19 cellular contexts compared by ENCODE assay signal in the genomic region with DNA sequence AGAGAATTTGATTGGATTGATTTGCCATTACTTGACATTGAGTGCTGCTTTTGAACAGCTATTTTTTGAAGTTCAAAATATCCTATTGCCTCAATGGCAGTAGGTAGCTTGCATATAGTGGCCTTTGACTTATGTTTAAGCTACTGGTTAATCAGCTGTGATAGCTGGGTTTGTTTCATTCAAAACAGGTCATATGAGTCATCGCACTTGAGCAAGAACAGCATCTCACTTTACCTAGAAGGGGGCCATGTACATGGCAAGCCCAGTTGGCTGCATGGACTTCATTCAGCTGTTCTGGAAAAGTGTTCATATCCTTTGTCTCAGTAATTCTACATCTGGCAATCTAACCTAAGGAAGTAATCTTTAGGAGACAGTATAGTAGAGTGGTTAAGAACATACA. TPM values are rescaled to one million over a fixed set of nuclear protein-coding genes. Genes with fewer than 3 reads are reported as not detected.
DNase-seq lines count a peak whose midpoint lies in the region; FAIRE-seq and TF ChIP-seq lines count a peak whose summit lies in the region.
"Had no signal": no experiment of that assay in that cellular context is flagged by ENCODE, and none has a peak within 500 bp of the region (broad histone marks: within the 10 kb centered on the region; RNA-seq: fewer than 3 reads in every experiment).

No MANE protein-coding gene starts in this region.

- no peaks in the 10 kb centered on the region for H3K36me3 Mint-ChIP-seq in astrocyte (ENCODE audit: low read depth, unreplicated experiment)
- H3K36me3 Mint-ChIP-seq in osteocyte (ENCODE audit: unreplicated experiment), result no peaks in the 10 kb centered on the region
- H3K36me3 Mint-ChIP-seq: CD8-positive, alpha-beta T cell had no signal

- H3K9me3 Mint-ChIP-seq in astrocyte (ENCODE audit: unreplicated experiment) (no peaks in the 10 kb centered on the region), osteocyte (ENCODE audit: unreplicated experiment) (no peaks in the 10 kb centered on the region)
- H3K9me3 Mint-ChIP-seq: CD8-positive, alpha-beta T cell had no signal

- no peak overlapping the region for H2AFZ ChIP-seq in astrocyte (ENCODE audit: low read depth, low read length)

- peak; percentile 23 for DNase-seq in activated CD4-positive, alpha-beta T cell treated with anti-CD3 and anti-CD28 coated beads for 48 hours
- DNase-seq in activated CD4-positive, alpha-beta T cell treated with anti-CD3 and anti-CD28 coated beads for 4 hours, result no peak
- DNase-seq in LHCN-M2 (ENCODE audit: low read depth) (peak; percentile 52), astrocyte (ENCODE audit: low read depth) (peak; percentile 22), kidney tubule cell (ENCODE audit: low spot score) (peak; percentile 42), osteocyte (ENCODE audit: extremely low spot score, unreplicated experiment) (no peak), SHP77 treated with DMSO at 0.1 percent for 48 hours (lab: John Stamatoyannopoulos, UW) (no peak), mesenteric fat pad (ENCODE audit: low spot score) (no peak)
- DNase-seq: activated CD8-positive, alpha-beta memory T cell treated with anti-CD3 and anti-CD28 coated beads, Interleukin-2, amount 50 U/mL, for 48 hours; CD8-positive, alpha-beta T cell; hippocampal formation; NCI-H187 treated with DMSO at 0.1 percent for 48 hours; NCI-H524 treated with DMSO at 0.1 percent for 48 hours; posterior cingulate gyrus; stimulated activated CD4-positive, alpha-beta T cell treated with anti-CD3 and anti-CD28 coated beads, Interleukin-12 subunit alpha, Interleukin-12 subunit beta, amount 100 ng/mL, for 4 hours; WERI-Rb-1 had no signal

- no peak overlapping the region for H3K4me3 ChIP-seq in astrocyte (ENCODE audit: insufficient read depth, low read depth, low read length)
- H3K4me3 ChIP-seq: GM12878, HAP-1 had no signal

- H3K4me1 Mint-ChIP-seq in astrocyte (ENCODE audit: low read depth, unreplicated experiment) (peaks cover 9% of the 10 kb centered on the region), osteocyte (ENCODE audit: unreplicated experiment) (no peaks in the 10 kb centered on the region)

- no peak overlapping the region for H3K4me2 ChIP-seq in astrocyte (ENCODE audit: low read length)
- H3K4me2 ChIP-seq: KMS-11 had no signal

- no peak overlapping the region for H3K27ac ChIP-seq in astrocyte (ENCODE audit: low read depth, low read length)
- H3K27ac ChIP-seq: KMS-11, WERI-Rb-1 had no signal

- H3K4me3 Mint-ChIP-seq in astrocyte (ENCODE audit: unreplicated experiment) (no peak overlapping the region), osteocyte (ENCODE audit: unreplicated experiment) (no peak overlapping the region)
- H3K4me3 Mint-ChIP-seq: CD8-positive, alpha-beta T cell had no signal

- H3K9ac ChIP-seq in astrocyte (ENCODE audit: low read length), result no peak overlapping the region
- H3K9ac ChIP-seq: KMS-11 had no signal

- H3K27ac Mint-ChIP-seq in astrocyte (ENCODE audit: unreplicated experiment), result no peak overlapping the region
- H3K27ac Mint-ChIP-seq in osteocyte (ENCODE audit: unreplicated experiment), result no peak overlapping the region
- H3K27ac Mint-ChIP-seq: CD8-positive, alpha-beta T cell had no signal

- H3K27me3 Mint-ChIP-seq in astrocyte (ENCODE audit: low read depth, unreplicated experiment) (peaks cover 1% of the 10 kb centered on the region), osteocyte (ENCODE audit: unreplicated experiment) (no peaks in the 10 kb centered on the region)

- H3K4me1 ChIP-seq in astrocyte (ENCODE audit: insufficient read depth, low read length), result no peaks in the 10 kb centered on the region
- H3K4me1 ChIP-seq: HAP-1 had no signal

- no peaks in the 10 kb centered on the region for H3K79me2 ChIP-seq in astrocyte (ENCODE audit: insufficient read depth, low read length)

- no peak for TF ChIP-seq CTCF in astrocyte (IDR thresholded peaks at IDR 0.05; ENCODE audit: insufficient read depth, low read depth, low read length)
- no peak for TF ChIP-seq CTCF in osteocyte (IDR thresholded peaks at IDR 0.05)

- FAIRE-seq in astrocyte (lab: Jason Lieb, UNC), result no peak
- FAIRE-seq: GM12878 had no signal

- H3K9me3 ChIP-seq in astrocyte (ENCODE audit: insufficient read depth, low read depth, low read length), result no peaks in the 10 kb centered on the region
- H3K9me3 ChIP-seq: HAP-1 had no signal

- H3K36me3 ChIP-seq in astrocyte (ENCODE audit: insufficient read depth, low read length), result no peaks in the 10 kb centered on the region
- H3K36me3 ChIP-seq: HAP-1, WERI-Rb-1 had no signal

- H4K20me1 ChIP-seq in astrocyte (ENCODE audit: insufficient read depth, low read length), result no peaks in the 10 kb centered on the region

- peaks cover 2% of the 10 kb centered on the region for H3K27me3 ChIP-seq in astrocyte (ENCODE audit: insufficient read depth, low read length)

RNA-seq across cellular contexts. Expression of a gene that starts 29.0 kb away (rescaled TPM):
- total RNA-seq in LHCN-M2 (2014; rRNA removed), result 18.7 and 21.6 TPM in 2 replicates
- polyA plus RNA-seq in LHCN-M2 (2012), result 17.7 TPM
- 72.3 and 85.1 TPM in 2 replicates for total RNA-seq in astrocyte
- 70.0 and 78.7 TPM in 2 replicates for total RNA-seq in osteocyte
- 64.2 TPM for total RNA-seq in mesenteric fat pad

Comparison
In these comparisons a context has a peak if more than half of its experiments do, and no peak if none do; other contexts are left out.
1. DNase-seq: peak in activated CD4-positive, alpha-beta T cell treated with anti-CD3 and anti-CD28 coated beads for 48 hours (single experiment), LHCN-M2 (single experiment), astrocyte (single experiment) and kidney tubule cell (single experiment); none in activated CD4-positive, alpha-beta T cell treated with anti-CD3 and anti-CD28 coated beads for 4 hours (0 of 2), osteocyte (single experiment), SHP77 treated with DMSO at 0.1 percent for 48 hours (single experiment) and mesenteric fat pad (single experiment).